ENCODE assay signal across 12 cellular contexts in the genomic region with DNA sequence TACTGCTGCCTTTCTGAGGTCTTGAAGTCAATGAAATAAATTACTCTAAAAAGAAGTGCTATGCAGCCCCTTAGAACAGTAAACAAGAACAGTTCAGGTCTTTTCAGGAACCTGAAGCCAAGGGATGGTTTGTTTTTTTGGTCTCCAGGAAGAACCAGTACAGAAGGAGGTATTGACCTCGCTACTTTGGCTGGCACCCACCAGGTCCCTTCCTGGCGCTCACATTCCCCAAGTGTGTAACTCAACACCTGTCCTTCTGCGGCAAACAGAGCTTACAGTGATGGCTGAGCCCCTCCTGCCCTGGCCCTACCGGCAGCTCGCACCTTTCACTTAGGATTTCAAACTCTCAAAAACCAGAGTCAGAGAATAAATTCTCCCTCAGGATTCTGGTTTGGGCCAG. TPM values are rescaled to one million over a fixed set of nuclear protein-coding genes. Genes with fewer than 3 reads are reported as not detected.
A peak's percentile ranks its signal among the peaks of the same experiment; 100 is the strongest.
DNase-seq lines count a peak whose midpoint lies in the region; ATAC-seq, FAIRE-seq and TF ChIP-seq lines count a peak whose summit lies in the region.
"Had no signal": no experiment of that assay in that cellular context is flagged by ENCODE, and none has a peak within 500 bp of the region (broad histone marks: within the 10 kb centered on the region; RNA-seq: fewer than 3 reads in every experiment).

No MANE protein-coding gene starts in this region.

- peak; percentile 80 to 89 (median 83) for ATAC-seq in pancreas
- no peak for ATAC-seq in HG02840 (IDR thresholded peaks at IDR 0.05; ENCODE audit: low FRiP score, unreplicated experiment)

- H3K79me2 ChIP-seq in mammary epithelial cell (ENCODE audit: insufficient read depth, low read length) = peaks cover 45% of the 10 kb centered on the region

- peaks cover 3% of the 10 kb centered on the region for H3K36me3 ChIP-seq in mammary epithelial cell (ENCODE audit: insufficient read depth, low read length)
- no peaks in the 10 kb centered on the region for H3K36me3 ChIP-seq in pancreas
- H3K36me3 ChIP-seq: heart right ventricle had no signal

- H3K4me3 ChIP-seq in mammary epithelial cell (replicated peaks in 1 of 3; ENCODE audit: insufficient read depth in 1 of 3, low read depth in 2 of 3, low read length in 3 of 3) (no peak overlapping the region), pancreas (no peak overlapping the region)
- H3K4me3 ChIP-seq: heart right ventricle had no signal

- H3K4me1 ChIP-seq in mammary epithelial cell (ENCODE audit: insufficient read depth, low read length) (peaks cover 56% of the 10 kb centered on the region), pancreas (peaks cover 6 to 30% (median 16%) of the 10 kb centered on the region in 3 donors)

- peak overlapping the region; percentile 75 for H3K4me2 ChIP-seq in mammary epithelial cell (ENCODE audit: insufficient read depth, low read depth, low read length)

- H3K9ac ChIP-seq in mammary epithelial cell (ENCODE audit: insufficient read depth, low read length) = peak overlapping the region; percentile 54

- FAIRE-seq in pancreas (lab: Jason Lieb, UNC) = no peak
- FAIRE-seq: small intestine had no signal

- in situ Hi-C loops in mammary epithelial cell (cut with MboI; ENCODE audit: low sequenced_read_pairs in 2 of 2) = no loop called here

- BruUV-seq in mammary epithelial cell (replicated peaks; lab: Mats Ljungman, UMichigan) = TSS peak; percentile 92

- DNase-seq in COLO668 (lab: John Stamatoyannopoulos, UW; ENCODE audit: unreplicated experiment) (peak; percentile 54), NCI-H2171 (lab: John Stamatoyannopoulos, UW) (peak; percentile 34), mammary epithelial cell (no peak), pancreas (peak in 3 of 6 donors; percentile 40 to 63 (median 46)), SKM-1 (lab: John Stamatoyannopoulos, UW; ENCODE audit: unreplicated experiment) (no peak), DMS53 (lab: John Stamatoyannopoulos, UW) (no peak)
- no peak for DNase-seq in activated CD4-positive, alpha-beta T cell treated with anti-CD3 and anti-CD28 coated beads for 48 hours
- DNase-seq: activated T-cell treated with anti-CD3 and anti-CD28 coated beads for 4 hours; effector CD4-positive, alpha-beta T cell; heart right ventricle; small intestine had no signal

- WGBS in mammary epithelial cell (ENCODE audit: low coverage, missing lambda C conversion rate) = 38% methylated on average over 5 of the region's 5 CpGs
- 27% methylated on average over 5 of the region's 5 CpGs for WGBS in pancreas, 2 donors

- TF ChIP-seq CTCF in mammary epithelial cell (conservative IDR thresholded peaks at IDR 0.05 in 1 of 2, IDR thresholded peaks at IDR 0.05 in 1 of 2; ENCODE audit: extremely low read depth in 1 of 2, insufficient read depth in 1 of 2, low read depth in 1 of 2, low read length in 2 of 2) (no peak), pancreas (IDR thresholded peaks at IDR 0.05) (no peak)

- dilution Hi-C loops in mammary epithelial cell (cut with HindIII; ENCODE audit: low sequenced_read_pairs) = no loop called here

- H3K27ac ChIP-seq in mammary epithelial cell (ENCODE audit: insufficient read depth, low read depth, low read length) (peak overlapping the region; percentile 88), pancreas (peak overlapping the region in 2 of 4 donors; percentile 34 to 51)

- CTCF ChIA-PET in mammary epithelial cell (lab: Charles Lee; ENCODE audit: low non-redundant PET) = interaction anchor here (0.5 to 1.0 kb wide), 5 partner anchors 14 to 312 kb away, joined by 3 to 7 read pairs (median 5); no protein-coding TSS in a partner anchor

- no peak overlapping the region for H2AFZ ChIP-seq in mammary epithelial cell (ENCODE audit: low read depth, low read length)

- H3K27me3 ChIP-seq in mammary epithelial cell (ENCODE audit: insufficient read depth, low read length) (no peaks in the 10 kb centered on the region), pancreas (no peaks in the 10 kb centered on the region)

- intact Hi-C loops in mammary epithelial cell (cut with micrococcal nuclease) = loop anchor here (1.0 to 10.0 kb wide), 5 partner anchors 40 to 482 kb away; a partner anchor contains a TSS
- intact Hi-C loops in pancreas (cut with DNase I) = loop anchor here in 1 of 3 donors (10.0 kb wide), 1 partner anchor 48 kb away; a partner anchor contains a TSS

- no peaks in the 10 kb centered on the region for H4K20me1 ChIP-seq in mammary epithelial cell (ENCODE audit: insufficient read depth, low read length)

- no peaks in the 10 kb centered on the region for H3K9me3 ChIP-seq in mammary epithelial cell (replicated peaks; ENCODE audit: insufficient read depth, low read length)
- no peaks in the 10 kb centered on the region for H3K9me3 ChIP-seq in pancreas
- H3K9me3 ChIP-seq: heart right ventricle had no signal

RNA-seq across cellular contexts. Expression of a gene that starts 51.9 kb away (rescaled TPM):
- 10 to 100 TPM; 23.2 to 34.7 TPM for total RNA-seq in mammary epithelial cell
- 7.4 TPM for polyA plus RNA-seq in mammary epithelial cell
- polyA minus RNA-seq in mammary epithelial cell = 12.7 TPM
- total RNA-seq in pancreas = 10 to 100 TPM; 16.6 to 24.0 (median 20.7) TPM
- 1 to 10 TPM; 3.9 to 6.7 TPM for polyA plus RNA-seq in pancreas

Comparison
In these comparisons a context has a peak if more than half of its experiments do, and no peak if none do; other contexts are left out.
1. DNase-seq: peak in COLO668 (single experiment) and NCI-H2171 (single experiment); none in mammary epithelial cell (single experiment), activated CD4-positive, alpha-beta T cell treated with anti-CD3 and anti-CD28 coated beads for 48 hours (single experiment), SKM-1 (single experiment) and DMS53 (single experiment).